17 cellular contexts compared by ENCODE assay signal in genomic region chr7:132019718-132020117, GRCh38.
DNase-seq lines count a peak whose midpoint lies in the region; ATAC-seq, FAIRE-seq and TF ChIP-seq lines count a peak whose summit lies in the region.
"Had no signal": no experiment of that assay in that cellular context is flagged by ENCODE, and none has a peak within 500 bp of the region (broad histone marks: within the 10 kb centered on the region; RNA-seq: fewer than 3 reads in every experiment).

No MANE protein-coding gene starts in this region.

- TF ChIP-seq CTCF in colonic mucosa (IDR thresholded peaks at IDR 0.05) = no peak

- H3K4me3 ChIP-seq in adipocyte (ENCODE audit: low read length) = no peak overlapping the region
- H3K4me3 ChIP-seq in colonic mucosa = no peak overlapping the region
- H3K4me3 ChIP-seq: HAP-1 had no signal

- H3K9me3 Mint-ChIP-seq in activated naive CD4-positive, alpha-beta T cell treated with anti-CD3 and anti-CD28 coated beads, Interleukin-2, amount 10 ng/mL, durations not matched to agents 7 days and 5 days = peaks cover 3% of the 10 kb centered on the region

- FAIRE-seq in urothelium cell line (lab: Jason Lieb, UNC) = no peak
- FAIRE-seq: A204.1, H1 had no signal

- CTCF ChIA-PET in activated naive CD4-positive, alpha-beta T cell treated with anti-CD3 and anti-CD28 coated beads, Interleukin-2, amount 10 ng/mL, durations not matched to agents 7 days and 5 days (lab: Charles Lee) = no interaction called here

- H3K4me1 ChIP-seq in adipocyte (ENCODE audit: control insufficient read depth, insufficient read depth, low read length) (peaks cover 9% of the 10 kb centered on the region), colonic mucosa (no peaks in the 10 kb centered on the region)
- H3K4me1 ChIP-seq: HAP-1 had no signal

- H3K27ac ChIP-seq in colonic mucosa = no peak overlapping the region

- H3K4me3 Mint-ChIP-seq in activated naive CD4-positive, alpha-beta T cell treated with anti-CD3 and anti-CD28 coated beads, Interleukin-2, amount 10 ng/mL, durations not matched to agents 7 days and 5 days = no peak overlapping the region
- H3K4me3 Mint-ChIP-seq: CD14-positive monocyte; CD8-positive, alpha-beta T cell had no signal

- DNase-seq in adipocyte (ENCODE audit: low read depth) (no peak), colonic mucosa (peak; percentile 42), mucosa of gallbladder (ENCODE audit: low spot score) (peak; percentile 56), urothelium cell line (ENCODE audit: low spot score) (no peak), NCI-H1048 (lab: John Stamatoyannopoulos, UW) (no peak)
- no peak for DNase-seq in activated naive CD4-positive, alpha-beta T cell treated with anti-CD3 and anti-CD28 coated beads, Interleukin-2, amount 10 ng/mL, durations not matched to agents 7 days and 5 days
- DNase-seq: CD8-positive, alpha-beta T cell; COR-L47; DMS153; DMS79 treated with DMSO at 0.1 percent for 48 hours; EL; GDM1 had no signal

- no peaks in the 10 kb centered on the region for H3K36me3 Mint-ChIP-seq in activated naive CD4-positive, alpha-beta T cell treated with anti-CD3 and anti-CD28 coated beads, Interleukin-2, amount 10 ng/mL, durations not matched to agents 7 days and 5 days
- H3K36me3 Mint-ChIP-seq: CD14-positive monocyte; CD8-positive, alpha-beta T cell had no signal

- H3K36me3 ChIP-seq in adipocyte (ENCODE audit: control insufficient read depth, insufficient read depth, low read length, severe bottlenecking) (no peaks in the 10 kb centered on the region), colonic mucosa (no peaks in the 10 kb centered on the region)
- H3K36me3 ChIP-seq: HAP-1 had no signal

- H3K9me3 ChIP-seq in adipocyte (ENCODE audit: control insufficient read depth, low read length) (peaks cover 6% of the 10 kb centered on the region), colonic mucosa (no peaks in the 10 kb centered on the region)
- H3K9me3 ChIP-seq: HAP-1 had no signal

- no peak overlapping the region for H3K27ac Mint-ChIP-seq in activated naive CD4-positive, alpha-beta T cell treated with anti-CD3 and anti-CD28 coated beads, Interleukin-2, amount 10 ng/mL, durations not matched to agents 7 days and 5 days
- H3K27ac Mint-ChIP-seq: CD14-positive monocyte; CD8-positive, alpha-beta T cell had no signal

- no peaks in the 10 kb centered on the region for H3K27me3 Mint-ChIP-seq in activated naive CD4-positive, alpha-beta T cell treated with anti-CD3 and anti-CD28 coated beads, Interleukin-2, amount 10 ng/mL, durations not matched to agents 7 days and 5 days

- intact Hi-C loops in colonic mucosa (cut with DNase I) = no loop called here

- H3K9ac ChIP-seq in adipocyte (ENCODE audit: low read length) (peak overlapping the region; percentile 5), colonic mucosa (ENCODE audit: low read depth in 2 of 2, low read length in 2 of 2) (no peak overlapping the region)

- ATAC-seq in esophagus mucosa = no peak
- ATAC-seq: CD8-positive, alpha-beta T cell had no signal

- H3K4me1 Mint-ChIP-seq in activated naive CD4-positive, alpha-beta T cell treated with anti-CD3 and anti-CD28 coated beads, Interleukin-2, amount 10 ng/mL, durations not matched to agents 7 days and 5 days = no peaks in the 10 kb centered on the region
- H3K4me1 Mint-ChIP-seq: CD14-positive monocyte had no signal

- H3K27me3 ChIP-seq in adipocyte (replicated peaks; ENCODE audit: control insufficient read depth, insufficient read depth, low read length) (peaks cover 6% of the 10 kb centered on the region), colonic mucosa (no peaks in the 10 kb centered on the region)

Comparison
In these comparisons a context has a peak if more than half of its experiments do, and no peak if none do; other contexts are left out.
1. DNase-seq: peak in colonic mucosa (single experiment) and mucosa of gallbladder (single experiment); none in adipocyte (single experiment), urothelium cell line (single experiment), activated naive CD4-positive, alpha-beta T cell treated with anti-CD3 and anti-CD28 coated beads, Interleukin-2, amount 10 ng/mL, durations not matched to agents 7 days and 5 days (single experiment) and NCI-H1048 (single experiment).